ENCODE assay signal across 1 cellular context in the genomic region with DNA sequence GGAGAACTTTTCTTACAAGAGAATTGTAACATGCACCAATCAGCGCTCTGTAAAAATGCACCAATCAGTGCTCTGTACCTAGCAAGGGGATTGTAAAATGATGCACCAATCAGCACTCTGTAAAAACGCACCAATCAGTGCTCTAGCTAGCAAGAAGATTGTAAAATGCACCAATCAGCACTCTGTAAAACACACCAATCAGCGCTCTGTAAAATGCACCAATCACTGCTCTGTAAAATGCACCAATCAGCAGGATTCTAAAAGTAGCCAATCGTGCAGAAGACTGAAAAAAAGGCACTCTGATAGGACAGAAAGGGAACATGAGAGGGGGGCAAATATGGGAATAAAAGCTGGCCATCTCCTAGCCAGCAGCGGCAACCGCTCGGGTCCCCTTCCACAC.
TF ChIP-seq lines count a peak whose summit lies in the region.

No MANE protein-coding gene starts in this region.

TF ChIP-seq in A549, 52 proteins besides CTCF, POLR2A, EP300 and RAD21 (continued from another document):
- TF ChIP-seq RCOR1 (IDR thresholded peaks at IDR 0.05; ENCODE audit: low read depth, low read length), result no peak
